ENCODE assay signal across 17 cellular contexts in the genomic region with DNA sequence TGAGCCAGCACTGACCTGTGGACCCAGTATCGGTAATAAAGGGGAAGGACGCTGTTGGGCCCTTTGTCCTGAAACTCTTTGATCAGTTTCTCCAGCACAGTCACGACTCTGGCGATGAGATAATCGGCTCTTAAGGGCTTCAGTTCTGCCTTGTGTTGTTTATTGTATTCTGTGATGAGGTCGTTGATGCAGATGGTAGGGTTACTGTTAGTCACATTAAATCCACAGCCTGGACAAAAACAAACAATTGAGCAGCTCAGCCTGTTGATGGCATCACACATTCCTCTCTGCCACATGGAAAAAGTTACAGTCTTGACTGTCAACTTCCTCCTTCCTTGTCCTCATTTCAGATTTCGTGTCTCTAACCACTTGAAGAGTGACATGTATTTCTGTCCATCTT. TPM values are rescaled to one million over a fixed set of nuclear protein-coding genes. Genes with fewer than 3 reads are reported as not detected.
DNase-seq lines count a peak whose midpoint lies in the region; ATAC-seq and TF ChIP-seq lines count a peak whose summit lies in the region.
"Had no signal": no experiment of that assay in that cellular context is flagged by ENCODE, and none has a peak within 500 bp of the region (broad histone marks: within the 10 kb centered on the region; RNA-seq: fewer than 3 reads in every experiment).

No MANE protein-coding gene starts in this region.

- H3K4me3 ChIP-seq in SJSA1 (no peak overlapping the region), stomach (no peak overlapping the region), upper lobe of right lung (no peak overlapping the region)
- H3K4me3 ChIP-seq: left ventricle myocardium inferior, skin epidermis, thoracic aorta had no signal

- H3K9me3 ChIP-seq in SJSA1 (replicated peaks), result no peaks in the 10 kb centered on the region
- no peaks in the 10 kb centered on the region for H3K9me3 ChIP-seq in stomach
- no peaks in the 10 kb centered on the region for H3K9me3 ChIP-seq in upper lobe of right lung
- H3K9me3 ChIP-seq: left ventricle myocardium inferior, SK-N-SH, thoracic aorta had no signal

- H3K27ac ChIP-seq in SJSA1 (peak overlapping the region; percentile 87), stomach (no peak overlapping the region), upper lobe of right lung (no peak overlapping the region)
- H3K27ac ChIP-seq: left ventricle myocardium inferior, skin epidermis, thoracic aorta had no signal

- TF ChIP-seq CTCF in stomach (IDR thresholded peaks at IDR 0.05), result no peak
- TF ChIP-seq CTCF in upper lobe of right lung (IDR thresholded peaks at IDR 0.05), result no peak

- peaks cover 13% of the 10 kb centered on the region; the same call in 1 of the 2 replicates for H3K36me3 ChIP-seq in SJSA1
- H3K36me3 ChIP-seq in stomach, result peaks cover 0 to 70% (median 19%) of the 10 kb centered on the region in 4 donors
- peaks cover 7% of the 10 kb centered on the region for H3K36me3 ChIP-seq in upper lobe of right lung

- no peaks in the 10 kb centered on the region for H3K27me3 ChIP-seq in SJSA1 (replicated peaks)
- no peaks in the 10 kb centered on the region for H3K27me3 ChIP-seq in stomach
- H3K27me3 ChIP-seq in upper lobe of right lung, result no peaks in the 10 kb centered on the region

- TF ChIP-seq POLR2A in stomach (IDR thresholded peaks at IDR 0.05), result no peak

- H3K4me1 ChIP-seq in SJSA1 (replicated peaks) (peaks cover 59% of the 10 kb centered on the region), stomach (peaks cover 0 to 5% (median 0%) of the 10 kb centered on the region in 4 donors), upper lobe of right lung (no peaks in the 10 kb centered on the region)

- ATAC-seq in GM19023 (IDR thresholded peaks at IDR 0.05; ENCODE audit: unreplicated experiment), result no peak
- no peak for ATAC-seq in upper lobe of right lung

- 82 to 88% (median 85%) methylated on average over 7 of the region's 7 CpGs for WGBS in stomach, 5 donors

- DNase-seq in NCI-H2029 (lab: John Stamatoyannopoulos, UW) (peak; percentile 34), NCI-H2029 treated with DMSO at 0.1 percent for 48 hours (lab: John Stamatoyannopoulos, UW) (no peak), SJSA1 (ENCODE audit: low read depth in 1 of 2, low spot score in 2 of 2) (peak; percentile 72 to 90), foreskin melanocyte (peak; percentile 5), stomach (peak; percentile 11), activated gamma-delta T cell (lab: John Stamatoyannopoulos, UW) (no peak), upper lobe of right lung (no peak)
- DNase-seq: 8988T; activated CD4-positive, CD25-positive, alpha-beta regulatory T cell; activated T-cell treated with anti-CD3 and anti-CD28 coated beads, Interleukin-2, amount 50 U/mL, for 1 hour; left ventricle myocardium inferior; NCI-H1930; NK-92 treated with Interleukin-12 subunit alpha and Interleukin-12 subunit beta, amount 100 ng/mL, for 24 hours; SK-N-SH had no signal

- no peak for TF ChIP-seq EP300 in stomach (IDR thresholded peaks at IDR 0.05)

- intact Hi-C loops in stomach (cut with DNase I; ENCODE audit: low total_unique reads), result no loop called here
- intact Hi-C loops in upper lobe of right lung (cut with DNase I), result no loop called here

RNA-seq across cellular contexts. Expression of a gene that starts 57.6 kb away (rescaled TPM):
- 0.11 and 0.16 TPM in 2 replicates for total RNA-seq in SJSA1 (2014; rRNA removed; shearing (Covaris generic))
- total RNA-seq in stomach (10 to 100 TPM in 4 of 5 donors, not detected in 1; 11.2 to 28.3 (median 20.4) TPM), upper lobe of right lung (not detected)
- polyA plus RNA-seq in stomach, result 10 to 100 TPM in 1 of 3 donors, 1 to 10 TPM in 2; 3.3 to 14.0 (median 6.9) TPM
- total RNA-seq: left ventricle myocardium inferior, thoracic aorta had no signal
- polyA plus RNA-seq: SK-N-SH had no signal

Comparison
In these comparisons a context has a peak if more than half of its experiments do, and no peak if none do; other contexts are left out.
1. DNase-seq: peak in NCI-H2029 (single experiment), SJSA1 (2 of 2), foreskin melanocyte (single experiment) and stomach (single experiment); none in NCI-H2029 treated with DMSO at 0.1 percent for 48 hours (single experiment), activated gamma-delta T cell (single experiment) and upper lobe of right lung (single experiment).